In the genomic region with DNA sequence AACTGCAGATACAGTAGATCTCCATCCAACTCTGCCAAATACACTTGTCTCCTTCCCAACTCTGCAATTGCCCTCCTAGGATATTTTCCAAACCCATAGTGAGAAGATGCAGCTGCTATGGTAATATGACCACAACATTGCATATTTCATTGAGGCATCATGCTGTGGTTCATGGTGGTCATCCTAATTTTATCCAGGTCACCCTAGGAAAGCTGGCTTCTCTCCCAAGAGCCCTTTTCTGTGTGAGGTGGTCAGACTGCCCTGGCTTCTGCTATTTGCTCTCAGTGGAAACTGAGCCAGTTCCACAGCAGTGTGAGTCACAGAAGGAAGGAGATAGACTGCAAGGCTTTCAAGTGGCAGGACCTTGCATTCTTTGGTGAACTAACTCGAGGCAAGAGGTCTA, we compare ENCODE assay signal across 10 cellular contexts. TPM values are rescaled to one million over a fixed set of nuclear protein-coding genes. Genes with fewer than 3 reads are reported as not detected.
DNase-seq lines count a peak whose midpoint lies in the region; ATAC-seq, FAIRE-seq and TF ChIP-seq lines count a peak whose summit lies in the region.
"Had no signal": no experiment of that assay in that cellular context is flagged by ENCODE, and none has a peak within 500 bp of the region (broad histone marks: within the 10 kb centered on the region; RNA-seq: fewer than 3 reads in every experiment).

No MANE protein-coding gene starts in this region.

- TF ChIP-seq CTCF in fibroblast of lung (conservative IDR thresholded peaks at IDR 0.05 in 1 of 2, IDR thresholded peaks at IDR 0.05 in 1 of 2; ENCODE audit: low read depth in 1 of 2, low read length in 2 of 2) (no peak), Caco-2 (IDR thresholded peaks at IDR 0.05; ENCODE audit: insufficient read depth in 1 of 2, low read depth in 1 of 2, low read length in 1 of 2, severe bottlenecking in 1 of 2, unreplicated experiment in 1 of 2) (no peak)
- no peak for TF ChIP-seq CTCF in activated CD8-positive, alpha-beta T cell treated with anti-CD3 and anti-CD28 coated beads for 36 hours (IDR thresholded peaks at IDR 0.05)

- no peak overlapping the region for H3K9ac ChIP-seq in fibroblast of lung (ENCODE audit: insufficient read depth, low read length)

- peaks cover 2% of the 10 kb centered on the region for H3K36me3 ChIP-seq in fibroblast of lung (ENCODE audit: control insufficient read depth, insufficient read depth, low read length)
- no peaks in the 10 kb centered on the region for H3K36me3 ChIP-seq in Caco-2 (ENCODE audit: control insufficient read depth, insufficient read depth, low read length)

- H4K20me1 ChIP-seq in fibroblast of lung (ENCODE audit: control insufficient read depth, extremely low read depth, insufficient read depth, low read length): no peaks in the 10 kb centered on the region

- peaks cover 17% of the 10 kb centered on the region for H3K79me2 ChIP-seq in fibroblast of lung (ENCODE audit: control insufficient read depth, insufficient read depth, low read length)

- H3K27ac Mint-ChIP-seq in activated CD8-positive, alpha-beta T cell treated with anti-CD3 and anti-CD28 coated beads for 36 hours: no peak overlapping the region
- H3K27ac Mint-ChIP-seq in Caco-2 (ENCODE audit: unreplicated experiment): no peak overlapping the region

- H3K27me3 Mint-ChIP-seq in activated CD8-positive, alpha-beta T cell treated with anti-CD3 and anti-CD28 coated beads for 36 hours: no peaks in the 10 kb centered on the region
- H3K27me3 Mint-ChIP-seq in Caco-2 (ENCODE audit: insufficient read depth, unreplicated experiment): no peaks in the 10 kb centered on the region
- H3K27me3 Mint-ChIP-seq: IgD-negative memory B cell had no signal

- H3K4me1 ChIP-seq in fibroblast of lung (ENCODE audit: control insufficient read depth, extremely low read depth, insufficient read depth, low read length): peaks cover 6% of the 10 kb centered on the region
- peaks cover 23% of the 10 kb centered on the region for H3K4me1 ChIP-seq in Caco-2

- no peaks in the 10 kb centered on the region for H3K9me3 Mint-ChIP-seq in activated CD8-positive, alpha-beta T cell treated with anti-CD3 and anti-CD28 coated beads for 36 hours
- H3K9me3 Mint-ChIP-seq in Caco-2 (ENCODE audit: unreplicated experiment): no peaks in the 10 kb centered on the region
- H3K9me3 Mint-ChIP-seq: IgD-negative memory B cell had no signal

- no peak overlapping the region for H2AFZ ChIP-seq in fibroblast of lung (ENCODE audit: low read length)

- in situ Hi-C loops in KBM-7 (cut with MboI; ENCODE audit: low pct_unique_long_range_greater_than_20kb, low sequenced_read_pairs): no loop called here

- H3K36me3 Mint-ChIP-seq in activated CD8-positive, alpha-beta T cell treated with anti-CD3 and anti-CD28 coated beads for 36 hours (ENCODE audit: low read depth): peaks cover 8% of the 10 kb centered on the region
- peaks cover 7% of the 10 kb centered on the region for H3K36me3 Mint-ChIP-seq in Caco-2 (ENCODE audit: insufficient read depth, unreplicated experiment)

- intact Hi-C loops in activated CD8-positive, alpha-beta T cell treated with anti-CD3 and anti-CD28 coated beads for 36 hours (cut with micrococcal nuclease): no loop called here
- intact Hi-C loops in Caco-2 (cut with micrococcal nuclease; ENCODE audit: unreplicated experiment): no loop called here

- no peak overlapping the region for H3K4me3 Mint-ChIP-seq in activated CD8-positive, alpha-beta T cell treated with anti-CD3 and anti-CD28 coated beads for 36 hours
- no peak overlapping the region for H3K4me3 Mint-ChIP-seq in Caco-2 (ENCODE audit: unreplicated experiment)

- peak; percentile 98 for DNase-seq in EL
- peak; percentile 94 for DNase-seq in RCC 7860 (ENCODE audit: low spot score)
- peak; percentile 90 to 98 for DNase-seq in fibroblast of lung (ENCODE audit: low read depth in 2 of 2)
- DNase-seq in renal cortical epithelial cell (ENCODE audit: low read depth): peak; percentile 83
- no peak for DNase-seq in activated CD8-positive, alpha-beta T cell treated with anti-CD3 and anti-CD28 coated beads for 36 hours
- no peak for DNase-seq in KBM-7
- no peak for DNase-seq in Caco-2
- DNase-seq in foreskin melanocyte: no peak
- DNase-seq: NCI-H526 had no signal

- FAIRE-seq in RCC 7860 (lab: Jason Lieb, UNC): peak; percentile 96

- peak overlapping the region; percentile 65 for H3K4me2 ChIP-seq in fibroblast of lung (ENCODE audit: extremely low read depth, insufficient read depth, low read length)

- H3K9me3 ChIP-seq in fibroblast of lung (ENCODE audit: control insufficient read depth, insufficient read depth, low read depth, low read length): no peaks in the 10 kb centered on the region
- no peaks in the 10 kb centered on the region for H3K9me3 ChIP-seq in Caco-2

- peak overlapping the region; percentile 49 for H3K27ac ChIP-seq in fibroblast of lung (ENCODE audit: insufficient read depth, low read length)

- H3K27me3 ChIP-seq in fibroblast of lung (ENCODE audit: control insufficient read depth, insufficient read depth, low read length) (no peaks in the 10 kb centered on the region), Caco-2 (replicated peaks; ENCODE audit: control insufficient read depth, insufficient read depth, low read length) (no peaks in the 10 kb centered on the region)

- CTCF ChIA-PET in activated CD8-positive, alpha-beta T cell treated with anti-CD3 and anti-CD28 coated beads for 36 hours (lab: Charles Lee): no interaction called here
- CTCF ChIA-PET in Caco-2 (lab: Charles Lee): no interaction called here

- no TSS peak for BruUV-seq in Caco-2 (replicated peaks; lab: Mats Ljungman, UMichigan)

- POLR2A ChIA-PET in activated CD8-positive, alpha-beta T cell treated with anti-CD3 and anti-CD28 coated beads for 36 hours (lab: Charles Lee): no interaction called here
- POLR2A ChIA-PET in Caco-2 (lab: Charles Lee): no interaction called here

- no peak for ATAC-seq in activated CD8-positive, alpha-beta T cell treated with anti-CD3 and anti-CD28 coated beads for 36 hours

- peaks cover 24% of the 10 kb centered on the region for H3K4me1 Mint-ChIP-seq in activated CD8-positive, alpha-beta T cell treated with anti-CD3 and anti-CD28 coated beads for 36 hours (ENCODE audit: low read depth)
- H3K4me1 Mint-ChIP-seq in Caco-2 (ENCODE audit: low read depth, unreplicated experiment): peaks cover 20% of the 10 kb centered on the region

- H3K4me3 ChIP-seq in fibroblast of lung (replicated peaks in 1 of 4; ENCODE audit: control extremely low read depth in 1 of 4, insufficient read depth in 1 of 4, low read depth in 3 of 4, low read length in 4 of 4): no peak overlapping the region
- H3K4me3 ChIP-seq in Caco-2 (ENCODE audit: low read depth, low read length): no peak overlapping the region

RNA-seq across cellular contexts. Expression of a gene that starts 5.5 kb away (rescaled TPM):
- total RNA-seq in fibroblast of lung (14.0 and 23.6 TPM in 2 replicates), renal cortical epithelial cell (34.5 and 96.0 TPM in 2 replicates), Caco-2 (2022) (5.7 and 6.9 TPM in 2 replicates)
- 15.3 and 27.7 TPM in 2 replicates for polyA plus RNA-seq in fibroblast of lung
- 11.2 and 21.7 TPM in 2 replicates for polyA plus RNA-seq in fibroblast of lung (2012)
- polyA minus RNA-seq in fibroblast of lung (ENCODE audit: low replicate concordance): 1.3 and 2.0 TPM in 2 replicates
- 1 to 10 TPM; 4.6 TPM for total RNA-seq in activated CD8-positive, alpha-beta T cell treated with anti-CD3 and anti-CD28 coated beads for 36 hours

Comparison
In these comparisons a context has a peak if more than half of its experiments do, and no peak if none do; other contexts are left out.
1. DNase-seq: peak in EL (single experiment), RCC 7860 (single experiment), fibroblast of lung (2 of 2) and renal cortical epithelial cell (single experiment); none in activated CD8-positive, alpha-beta T cell treated with anti-CD3 and anti-CD28 coated beads for 36 hours (single experiment), KBM-7 (single experiment), Caco-2 (0 of 2) and foreskin melanocyte (single experiment).